9 cellular contexts compared by ENCODE assay signal in genomic region chr2:100321881-100322820, GRCh38. TPM values are rescaled to one million over a fixed set of nuclear protein-coding genes. Genes with fewer than 3 reads are reported as not detected.
DNase-seq lines count a peak whose midpoint lies in the region; ATAC-seq and TF ChIP-seq lines count a peak whose summit lies in the region.
"Had no signal": no experiment of that assay in that cellular context is flagged by ENCODE, and none has a peak within 500 bp of the region (broad histone marks: within the 10 kb centered on the region; RNA-seq: fewer than 3 reads in every experiment).

Gene LONRF2, minus strand, starts transcription at chr2:100322501. Its CDS starts 408 bp downstream, at chr2:100322093.

- H3K36me3 ChIP-seq in WERI-Rb-1: no peaks in the 10 kb centered on the region

- ATAC-seq in omental fat pad (ENCODE audit: low FRiP score) (peak; percentile 90), HG03280 (IDR thresholded peaks at IDR 0.05; ENCODE audit: unreplicated experiment) (no peak), GM19397 (IDR thresholded peaks at IDR 0.05; ENCODE audit: unreplicated experiment) (no peak)
- ATAC-seq: HCT116 had no signal

- TF ChIP-seq CTCF in HL-60 (IDR thresholded peaks at IDR 0.05; ENCODE audit: insufficient read depth, low read length) (no peak), WERI-Rb-1 (IDR thresholded peaks at IDR 0.05; ENCODE audit: low read depth, low read length) (no peak), omental fat pad (IDR thresholded peaks at IDR 0.05) (no peak)

- H3K4me3 ChIP-seq in HL-60 (replicated peaks; ENCODE audit: insufficient read depth, low read length) (peak within 1 kb of the TSS; percentile 42), WERI-Rb-1 (ENCODE audit: low read depth, low read length) (peak within 1 kb of the TSS; percentile 32)

- DNase-seq in AG20443 (ENCODE audit: low spot score) (peak; percentile 45), HL-60 (ENCODE audit: low read depth in 1 of 2, low spot score in 1 of 2) (peak in 1 of 2 experiments; percentile 4), WERI-Rb-1 (peak; percentile 51), globus pallidus (ENCODE audit: low spot score) (peak; percentile 35), omental fat pad (ENCODE audit: low spot score) (no peak), amniotic stem cell (lab: John Stamatoyannopoulos, UW) (no peak)

- H3K9me3 ChIP-seq in WERI-Rb-1 (ENCODE audit: severe bottlenecking): peaks cover 6% of the 10 kb centered on the region

- H3K27me3 ChIP-seq in HL-60 (ENCODE audit: insufficient read depth, poor library complexity, severe bottlenecking) (peaks cover 35% of the 10 kb centered on the region), WERI-Rb-1 (ENCODE audit: insufficient read depth, low read depth, severe bottlenecking) (peaks cover 47% of the 10 kb centered on the region)

- no peak within 1 kb of the TSS for H3K27ac ChIP-seq in HL-60 (replicated peaks)
- no peak within 1 kb of the TSS for H3K27ac ChIP-seq in WERI-Rb-1

RNA-seq across cellular contexts. Expression of gene LONRF2, which starts in this region (rescaled TPM):
- 10 to 100 TPM in 2 of 4 donors, 1 to 10 TPM in 2; 2.5 to 32.8 (median 9.8) TPM for total RNA-seq in omental fat pad

Comparison
In these comparisons a context has a peak if more than half of its experiments do, and no peak if none do; other contexts are left out.
1. DNase-seq: peak in AG20443 (single experiment), WERI-Rb-1 (single experiment) and globus pallidus (single experiment); none in omental fat pad (single experiment) and amniotic stem cell (single experiment).